15 cellular contexts compared by ENCODE assay signal in genomic region chr6:131660195-131660594, GRCh38. TPM values are rescaled to one million over a fixed set of nuclear protein-coding genes. Genes with fewer than 3 reads are reported as not detected.
DNase-seq lines count a peak whose midpoint lies in the region; ATAC-seq and TF ChIP-seq lines count a peak whose summit lies in the region.
"Had no signal": no experiment of that assay in that cellular context is flagged by ENCODE, and none has a peak within 500 bp of the region (broad histone marks: within the 10 kb centered on the region; RNA-seq: fewer than 3 reads in every experiment).

No MANE protein-coding gene starts in this region.

- no peak overlapping the region for H3K27ac ChIP-seq in ovary
- H3K27ac ChIP-seq: tibial nerve had no signal

- no peaks in the 10 kb centered on the region for H3K4me1 ChIP-seq in ovary (ENCODE audit: insufficient read depth)
- H3K4me1 ChIP-seq: tibial nerve had no signal

- TF ChIP-seq EP300 in ovary (IDR thresholded peaks at IDR 0.05), result no peak

- no peak for TF ChIP-seq POLR2A in ovary (IDR thresholded peaks at IDR 0.05)

- H3K36me3 ChIP-seq in ovary, result no peaks in the 10 kb centered on the region
- H3K36me3 ChIP-seq: tibial nerve had no signal

- no peaks in the 10 kb centered on the region for H3K9me3 Mint-ChIP-seq in glutamatergic neuron (ENCODE audit: unreplicated experiment)
- H3K9me3 Mint-ChIP-seq: activated T-helper 1 cell treated with anti-CD3 and anti-CD28 coated beads, Interleukin-12 subunit alpha, Interleukin-12 subunit beta, Interleukin-2, Interleukin-4 antibody, amounts not matched to agents 30 ng/mL and 10 ng/mL and 1 ng/mL, durations not matched to agents 14 hours and 24 hours and 36 hours had no signal

- no peak for ATAC-seq in HG02885 (IDR thresholded peaks at IDR 0.05; ENCODE audit: poor library complexity, unreplicated experiment)

- intact Hi-C loops in ovary (cut with DNase I), result no loop called here

- H3K4me3 Mint-ChIP-seq in glutamatergic neuron (ENCODE audit: unreplicated experiment), result no peak overlapping the region
- H3K4me3 Mint-ChIP-seq: activated T-helper 1 cell treated with anti-CD3 and anti-CD28 coated beads, Interleukin-12 subunit alpha, Interleukin-12 subunit beta, Interleukin-2, Interleukin-4 antibody, amounts not matched to agents 30 ng/mL and 10 ng/mL and 1 ng/mL, durations not matched to agents 14 hours and 24 hours and 36 hours had no signal

- no peak overlapping the region for H3K27ac Mint-ChIP-seq in glutamatergic neuron (ENCODE audit: unreplicated experiment)
- H3K27ac Mint-ChIP-seq: activated T-helper 1 cell treated with anti-CD3 and anti-CD28 coated beads, Interleukin-12 subunit alpha, Interleukin-12 subunit beta, Interleukin-2, Interleukin-4 antibody, amounts not matched to agents 30 ng/mL and 10 ng/mL and 1 ng/mL, durations not matched to agents 14 hours and 24 hours and 36 hours had no signal

- no peaks in the 10 kb centered on the region for H3K9me3 ChIP-seq in ovary
- H3K9me3 ChIP-seq: tibial nerve had no signal

- no peak overlapping the region for H3K4me3 ChIP-seq in fibroblast of villous mesenchyme (ENCODE audit: low read depth, low read length)
- H3K4me3 ChIP-seq in ovary, result no peak overlapping the region
- H3K4me3 ChIP-seq: tibial nerve had no signal

- TF ChIP-seq CTCF in fibroblast of villous mesenchyme (IDR thresholded peaks at IDR 0.05; ENCODE audit: insufficient read depth, low read depth, low read length) (no peak), glutamatergic neuron (IDR thresholded peaks at IDR 0.05; ENCODE audit: partially characterized antibody, unreplicated experiment) (no peak), ovary (IDR thresholded peaks at IDR 0.05) (no peak)

- DNase-seq in AML-193 (lab: John Stamatoyannopoulos, UW) (peak; percentile 49 to 64), HT1080 (ENCODE audit: low read depth) (peak; percentile 88), SIG-M5 treated with dmso at 0.1 percent for 504 hours (lab: John Stamatoyannopoulos, UW; ENCODE audit: unreplicated experiment) (peak; percentile 57), fibroblast of villous mesenchyme (ENCODE audit: low read depth) (peak; percentile 27), glutamatergic neuron (no peak), ovary (no peak)
- DNase-seq in activated naive CD4-positive, alpha-beta T cell (lab: John Stamatoyannopoulos, UW), result no peak
- DNase-seq: C1 segment of cervical spinal cord, posterior cingulate gyrus had no signal

- no peaks in the 10 kb centered on the region for H3K36me3 Mint-ChIP-seq in glutamatergic neuron (ENCODE audit: unreplicated experiment)

- no peaks in the 10 kb centered on the region for H3K27me3 Mint-ChIP-seq in glutamatergic neuron (ENCODE audit: unreplicated experiment)

- WGBS in ovary, 3 donors, result 76 to 93% (median 81%) methylated on average over 1 of the region's 1 CpG

- H3K4me1 Mint-ChIP-seq in glutamatergic neuron (ENCODE audit: low read depth, unreplicated experiment), result no peaks in the 10 kb centered on the region

- H3K27me3 ChIP-seq in ovary, result no peaks in the 10 kb centered on the region
- H3K27me3 ChIP-seq: tibial nerve had no signal

RNA-seq across cellular contexts. Expression of gene ENPP3, which starts 23.1 kb away (rescaled TPM):
- total RNA-seq in HT1080 (2014; rRNA removed; shearing (Covaris generic)), result 0.05 and 0.23 TPM in 2 replicates
- 0.14 and 0.18 TPM in 2 replicates for polyA plus RNA-seq in HT1080 (2015; cell fraction: cytosol; rRNA removed)
- 0.22 and 1.1 TPM in 2 replicates for polyA plus RNA-seq in HT1080 (2015; cell fraction: nucleus; rRNA removed)
- total RNA-seq in fibroblast of villous mesenchyme, result under 0.01 TPM in 1 of 2 replicates, not detected in the other
- total RNA-seq in glutamatergic neuron (ENCODE audit: unreplicated experiment), result not detected
- total RNA-seq in ovary, result 1 to 10 TPM in 5 of 7 donors, under 1 TPM in 2; 0.68 to 1.7 (median 1.4) TPM
- polyA plus RNA-seq in ovary, result 1 to 10 TPM in 1 of 2 donors, under 1 TPM in 1; 0.41 to 3.9 TPM
- total RNA-seq: chondrocyte had no signal

RNA-seq across cellular contexts. Expression of gene MED23, which starts 32.2 kb away (rescaled TPM):
- total RNA-seq in HT1080 (2014; rRNA removed; shearing (Covaris generic)), result 13.3 and 16.8 TPM in 2 replicates
- polyA plus RNA-seq in HT1080 (2015; cell fraction: cytosol; rRNA removed), result 8.2 and 12.1 TPM in 2 replicates
- 86.7 and 93.2 TPM in 2 replicates for polyA plus RNA-seq in HT1080 (2015; cell fraction: nucleus; rRNA removed)
- total RNA-seq in fibroblast of villous mesenchyme (35.1 and 54.4 TPM in 2 replicates), glutamatergic neuron (ENCODE audit: unreplicated experiment) (38.8 TPM), ovary (10 to 100 TPM; 21.7 to 28.5 (median 27.7) TPM)
- polyA plus RNA-seq in ovary, result 10 to 100 TPM; 11.2 to 21.2 TPM

RNA-seq across cellular contexts. Expression of gene OR2A4, which starts 41.0 kb away (rescaled TPM):
- total RNA-seq in HT1080 (2014; rRNA removed; shearing (Covaris generic)), result 0.07 TPM in 1 of 2 replicates, not detected in the other
- polyA plus RNA-seq in HT1080 (2015; cell fraction: cytosol; rRNA removed), result 0.20 TPM in 1 of 2 replicates, not detected in the other
- 0.26 TPM in 1 of 2 replicates, not detected in the other for polyA plus RNA-seq in HT1080 (2015; cell fraction: nucleus; rRNA removed)
- total RNA-seq in fibroblast of villous mesenchyme (not detected in 2 replicates), glutamatergic neuron (ENCODE audit: unreplicated experiment) (not detected), ovary (not detected)
- polyA plus RNA-seq in ovary, result not detected
- total RNA-seq: activated T-helper 1 cell treated with anti-CD3 and anti-CD28 coated beads, Interleukin-12 subunit alpha, Interleukin-12 subunit beta, Interleukin-2, Interleukin-4 antibody, amounts not matched to agents 30 ng/mL and 10 ng/mL and 1 ng/mL, durations not matched to agents 14 hours and 24 hours and 36 hours; chondrocyte; OCI-LY7; tibial nerve had no signal

RNA-seq across cellular contexts. Expression of gene CTAGE9, which starts 50.6 kb away (rescaled TPM):
- not detected in 2 replicates for total RNA-seq in HT1080 (2014; rRNA removed; shearing (Covaris generic))
- polyA plus RNA-seq in HT1080 (2015; cell fraction: cytosol; rRNA removed), result not detected in 2 replicates
- polyA plus RNA-seq in HT1080 (2015; cell fraction: nucleus; rRNA removed), result not detected in 2 replicates
- total RNA-seq in fibroblast of villous mesenchyme (not detected in 2 replicates), glutamatergic neuron (ENCODE audit: unreplicated experiment) (not detected), ovary (not detected)
- not detected for polyA plus RNA-seq in ovary
- total RNA-seq: activated T-helper 1 cell treated with anti-CD3 and anti-CD28 coated beads, Interleukin-12 subunit alpha, Interleukin-12 subunit beta, Interleukin-2, Interleukin-4 antibody, amounts not matched to agents 30 ng/mL and 10 ng/mL and 1 ng/mL, durations not matched to agents 14 hours and 24 hours and 36 hours; chondrocyte; lower leg skin; OCI-LY7; tibial nerve had no signal

Comparison
In these comparisons a context has a peak if more than half of its experiments do, and no peak if none do; other contexts are left out.
1. DNase-seq: peak in AML-193 (2 of 2), HT1080 (single experiment), SIG-M5 treated with dmso at 0.1 percent for 504 hours (single experiment) and fibroblast of villous mesenchyme (single experiment); none in activated naive CD4-positive, alpha-beta T cell (0 of 4), glutamatergic neuron (single experiment) and ovary (0 of 5).